In the genomic region with DNA sequence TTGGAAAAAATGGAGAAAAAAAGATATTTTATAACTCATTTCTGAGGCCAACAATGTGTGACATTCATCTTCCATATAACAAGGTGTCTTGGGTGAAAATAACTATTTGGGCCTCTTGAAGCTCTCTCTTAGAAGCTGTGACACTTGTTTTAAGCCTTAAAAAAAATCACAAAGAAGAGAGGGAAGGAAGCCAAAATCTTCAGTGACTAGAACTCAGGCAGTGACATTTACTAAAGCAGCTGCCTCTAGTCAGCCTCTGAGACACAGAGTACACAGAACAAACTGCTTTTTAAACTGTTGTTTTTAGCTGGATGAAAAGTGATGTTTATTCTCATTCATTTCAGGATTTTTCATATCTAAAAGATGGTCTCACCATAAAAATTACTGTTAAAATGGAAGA, we compare ENCODE assay signal across 20 cellular contexts.
"Had no signal": no experiment of that assay in that cellular context is flagged by ENCODE, and none has a peak within 500 bp of the region (broad histone marks: within the 10 kb centered on the region; RNA-seq: fewer than 3 reads in every experiment).

No MANE protein-coding gene starts in this region.

- DNase-seq: activated CD4-positive, alpha-beta T cell treated with anti-CD3 and anti-CD28 coated beads for 48 hours; activated CD4-positive, alpha-beta T cell treated with anti-CD3 and anti-CD28 coated beads, Interleukin-2, amount 50 U/mL, for 4 hours; activated CD4-positive, CD25-positive, alpha-beta regulatory T cell treated with anti-CD3 and anti-CD28 coated beads, Interleukin-2, amount 50 U/mL, for 72 hours; activated CD8-positive, alpha-beta memory T cell treated with anti-CD3 and anti-CD28 coated beads, Interleukin-2, amount 50 U/mL, for 48 hours; activated CD8-positive, alpha-beta T cell treated with anti-CD3 and anti-CD28 coated beads, Interleukin-2, amount 10 ng/mL, durations not matched to agents 7 days and 5 days; activated T-cell treated with anti-CD3 and anti-CD28 coated beads, Interleukin-2, amount 50 U/mL, for 1 hour; aorta; caudate nucleus; MM.1S; NCI-H1105 treated with DMSO at 0.1 percent for 48 hours; NCI-H1436 treated with DMSO at 0.1 percent for 48 hours; NCI-H187; NCI-H2081; NCI-H524 treated with DMSO at 0.1 percent for 48 hours; NCI-H82; PC-3; SHP77 had no signal

- H3K4me1 ChIP-seq: breast epithelium, SJSA1 had no signal

- H3K9me3 ChIP-seq: breast epithelium had no signal

- H3K4me3 ChIP-seq: breast epithelium, SJSA1 had no signal

- H3K36me3 ChIP-seq: breast epithelium, SJSA1 had no signal

- H3K27me3 ChIP-seq: breast epithelium, SJSA1 had no signal

- ATAC-seq: activated CD8-positive, alpha-beta T cell treated with anti-CD3 and anti-CD28 coated beads, Interleukin-2, amount 10 ng/mL, durations not matched to agents 7 days and 5 days; PC-3; WTC11 had no signal

- H3K27ac ChIP-seq: breast epithelium, SJSA1 had no signal
